In genomic region chr4:184664445-184665210, GRCh38 we compare ENCODE assay signal across 10 cellular contexts.
DNase-seq lines count a peak whose midpoint lies in the region; ATAC-seq and TF ChIP-seq lines count a peak whose summit lies in the region.
"Had no signal": no experiment of that assay in that cellular context is flagged by ENCODE, and none has a peak within 500 bp of the region (broad histone marks: within the 10 kb centered on the region; RNA-seq: fewer than 3 reads in every experiment).

No MANE protein-coding gene starts in this region.

- no peaks in the 10 kb centered on the region for H3K4me1 ChIP-seq in HAP-1

- H3K36me3 ChIP-seq in HAP-1 (replicated peaks) (peaks cover 26% of the 10 kb centered on the region), WERI-Rb-1 (peaks cover 36% of the 10 kb centered on the region)
- H3K36me3 ChIP-seq: brain microvascular endothelial cell had no signal

- peak; percentile 52 for DNase-seq in D341Med (ENCODE audit: low spot score)
- DNase-seq in HAP-1 (ENCODE audit: low spot score in 2 of 2), result peak; percentile 22 to 25
- peak; percentile 8 for DNase-seq in SW480 (ENCODE audit: low spot score)
- peak; percentile 69 for DNase-seq in iPS DF 19.7 (ENCODE audit: low read depth, low spot score)
- no peak for DNase-seq in NCI-H2107 treated with DMSO at 0.1 percent for 48 hours (lab: John Stamatoyannopoulos, UW; ENCODE audit: unreplicated experiment)
- DNase-seq in WERI-Rb-1, result no peak
- DNase-seq in activated T-cell treated with anti-CD3 and anti-CD28 coated beads, Interleukin-2, amount 50 U/mL, for 48 hours, result no peak
- DNase-seq: brain microvascular endothelial cell, NCI-H2171 had no signal

- H3K4me3 ChIP-seq in HAP-1 (no peak overlapping the region), WERI-Rb-1 (ENCODE audit: low read depth, low read length) (no peak overlapping the region)

- TF ChIP-seq CTCF in WERI-Rb-1 (IDR thresholded peaks at IDR 0.05; ENCODE audit: low read depth, low read length), result no peak

- no peaks in the 10 kb centered on the region for H3K27me3 ChIP-seq in HAP-1 (ENCODE audit: low read depth)
- H3K27me3 ChIP-seq in WERI-Rb-1 (ENCODE audit: insufficient read depth, low read depth, severe bottlenecking), result no peaks in the 10 kb centered on the region
- H3K27me3 ChIP-seq: brain microvascular endothelial cell had no signal

- no peak overlapping the region for H3K27ac ChIP-seq in WERI-Rb-1
- H3K27ac ChIP-seq: brain microvascular endothelial cell had no signal

- ATAC-seq in GM21786 (IDR thresholded peaks at IDR 0.05; ENCODE audit: unreplicated experiment), result no peak

- in situ Hi-C loops in HAP-1 (cut with MboI; ENCODE audit: low sequenced_read_pairs), result no loop called here

- H3K9me3 ChIP-seq in HAP-1 (no peaks in the 10 kb centered on the region), WERI-Rb-1 (ENCODE audit: severe bottlenecking) (no peaks in the 10 kb centered on the region)

Comparison
In these comparisons a context has a peak if more than half of its experiments do, and no peak if none do; other contexts are left out.
1. DNase-seq: peak in D341Med (single experiment), HAP-1 (2 of 2), SW480 (single experiment) and iPS DF 19.7 (single experiment); none in NCI-H2107 treated with DMSO at 0.1 percent for 48 hours (single experiment), WERI-Rb-1 (single experiment) and activated T-cell treated with anti-CD3 and anti-CD28 coated beads, Interleukin-2, amount 50 U/mL, for 48 hours (0 of 2).